Comparison of ENCODE assay signal across 8 cellular contexts in the genomic region with DNA sequence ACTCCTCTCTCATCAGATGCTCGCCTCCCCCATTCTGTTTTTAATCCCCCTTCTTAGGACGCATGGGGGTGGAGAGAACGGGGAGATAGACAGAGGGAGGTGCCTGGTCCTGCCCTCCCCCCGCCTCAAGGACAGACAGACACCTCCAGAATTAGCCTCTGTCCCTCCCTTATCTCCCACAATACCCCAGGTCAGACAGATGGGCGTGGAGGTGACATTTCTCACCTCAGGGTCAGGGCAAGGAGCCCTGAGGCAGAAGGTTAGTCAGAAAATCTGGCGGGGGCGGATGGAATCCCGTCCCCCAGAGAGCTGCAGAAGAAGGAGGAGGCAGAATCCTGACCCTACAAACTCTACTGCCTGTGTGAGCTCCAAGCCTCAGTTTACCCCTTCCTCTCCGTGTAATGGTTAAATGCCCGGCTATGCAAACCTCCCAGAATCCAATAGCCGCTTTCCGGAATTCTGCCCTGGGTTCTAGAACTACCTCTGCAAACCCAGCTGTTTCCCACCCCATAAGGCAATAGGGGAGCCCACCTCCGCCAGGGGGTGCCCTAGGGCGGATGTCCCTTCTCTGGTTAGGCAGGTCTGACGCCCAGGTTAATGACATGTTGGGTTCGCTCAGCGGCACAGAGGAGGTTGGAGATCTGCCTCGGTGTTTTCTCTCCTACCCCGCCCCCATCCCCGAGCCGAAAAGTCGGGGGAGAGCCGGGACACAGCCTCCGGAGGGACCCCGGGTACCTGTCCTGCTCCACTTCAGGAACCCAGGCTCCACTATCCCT. TPM values are rescaled to one million over a fixed set of nuclear protein-coding genes. Genes with fewer than 3 reads are reported as not detected.
DNase-seq lines count a peak whose midpoint lies in the region; ATAC-seq and TF ChIP-seq lines count a peak whose summit lies in the region.

No MANE protein-coding gene starts in this region.

- TF ChIP-seq CTCF in brain microvascular endothelial cell (IDR thresholded peaks at IDR 0.05; ENCODE audit: low read depth, low read length, missing control alignments), result peak; percentile 80

- peaks cover 16% of the 10 kb centered on the region for H3K27me3 ChIP-seq in CD4-positive, alpha-beta memory T cell (ENCODE audit: insufficient read depth, low read length)
- H3K27me3 ChIP-seq in brain microvascular endothelial cell (replicated peaks), result no peaks in the 10 kb centered on the region

- peak overlapping the region in 2 of 7 donors; percentile 29 to 69 for H3K27ac Mint-ChIP-seq in CD4-positive, alpha-beta memory T cell

- H3K36me3 Mint-ChIP-seq in CD4-positive, alpha-beta memory T cell, result peaks cover 0 to 7% of the 10 kb centered on the region in 2 donors

- intact Hi-C loops in CD4-positive, alpha-beta memory T cell (cut with micrococcal nuclease), result no loop called here
- intact Hi-C loops in left colon (cut with DNase I, micrococcal nuclease), result no loop called here
- intact Hi-C loops in sciatic nerve (cut with DNase I), result no loop called here

- peak; percentile 42 to 77 (median 48) for DNase-seq in CD4-positive, alpha-beta memory T cell
- peak; percentile 95 for DNase-seq in HT-29 (ENCODE audit: low spot score)
- peak in 4 of 5 experiments; percentile 36 to 79 (median 50) for DNase-seq in T-helper 2 cell
- peak; percentile 51 for DNase-seq in brain microvascular endothelial cell
- DNase-seq in left colon, result peak; percentile 76 to 86
- peak; percentile 88 for DNase-seq in stimulated activated CD8-positive, alpha-beta memory T cell treated with anti-CD3 and anti-CD28 coated beads, Interleukin-4, amount 100 ng/mL, for 48 hours
- DNase-seq in sciatic nerve (ENCODE audit: low spot score), result no peak

- POLR2A ChIA-PET in CD4-positive, alpha-beta memory T cell (lab: Charles Lee; ENCODE audit: partially characterized antibody), result interaction anchor here (1.3 to 2.1 kb wide), 2 partner anchors 9 to 65 kb away, joined by 3 to 6 read pairs; no protein-coding TSS in a partner anchor

- H3K9me3 Mint-ChIP-seq in CD4-positive, alpha-beta memory T cell, result peaks cover 0 to under 1% (median 0%) of the 10 kb centered on the region in 8 donors

- H3K9me3 ChIP-seq in CD4-positive, alpha-beta memory T cell (ENCODE audit: control insufficient read depth in 1 of 2, low read length in 2 of 2), result no peaks in the 10 kb centered on the region

- no peak overlapping the region for H3K27ac ChIP-seq in CD4-positive, alpha-beta memory T cell (ENCODE audit: low read depth, low read length)
- no peak overlapping the region for H3K27ac ChIP-seq in brain microvascular endothelial cell

- in situ Hi-C loops in brain microvascular endothelial cell (cut with HindIII; ENCODE audit: low pct_ligation_motif_present, low sequenced_read_pairs), result no loop called here

- H3K4me1 ChIP-seq in CD4-positive, alpha-beta memory T cell (ENCODE audit: insufficient read depth, low read length), result peaks cover 36% of the 10 kb centered on the region

- CTCF ChIA-PET in CD4-positive, alpha-beta memory T cell (lab: Charles Lee; ENCODE audit: partially characterized antibody), result interaction anchor here (1.0 to 3.4 kb wide), 3 partner anchors 9 to 35 kb away, joined by 3 to 11 read pairs (median 4); no protein-coding TSS in a partner anchor

- peaks cover 13 to 35% (median 26%) of the 10 kb centered on the region in 4 donors for H3K4me1 Mint-ChIP-seq in CD4-positive, alpha-beta memory T cell

- H3K4me3 ChIP-seq in CD4-positive, alpha-beta memory T cell (ENCODE audit: low read length in 2 of 2), result peak overlapping the region; percentile 91 to 94
- peak overlapping the region; percentile 92 for H3K4me3 ChIP-seq in brain microvascular endothelial cell (ENCODE audit: low read depth, low read length)

- peaks cover 16 to 27% of the 10 kb centered on the region in 2 donors for H3K27me3 Mint-ChIP-seq in CD4-positive, alpha-beta memory T cell

- peak; percentile 26 for ATAC-seq in left colon
- no peak for ATAC-seq in GM18517 (IDR thresholded peaks at IDR 0.05; ENCODE audit: unreplicated experiment)
- ATAC-seq in sciatic nerve, result no peak

- no peaks in the 10 kb centered on the region for H3K36me3 ChIP-seq in CD4-positive, alpha-beta memory T cell (ENCODE audit: insufficient read depth, low read length)
- H3K36me3 ChIP-seq in brain microvascular endothelial cell (replicated peaks), result peaks cover 2% of the 10 kb centered on the region

- peak overlapping the region; percentile 74 to 98 (median 92) for H3K4me3 Mint-ChIP-seq in CD4-positive, alpha-beta memory T cell

RNA-seq across cellular contexts. Expression of gene PPP1R13L, which starts 0.9 kb away (rescaled TPM):
- total RNA-seq in CD4-positive, alpha-beta memory T cell, result 10 to 100 TPM; 10.3 to 13.0 TPM
- under 1 TPM; 0.66 to 0.76 TPM for polyA plus RNA-seq in CD4-positive, alpha-beta memory T cell
- 47.8 and 48.0 TPM in 2 replicates for total RNA-seq in HT-29 (2014; rRNA removed; shearing (Covaris generic))
- total RNA-seq in left colon (10 to 100 TPM; 34.1 to 35.0 TPM), sciatic nerve (20.7 TPM)

RNA-seq across cellular contexts. Expression of gene POLR1G, which starts 2.5 kb away (rescaled TPM):
- 1 to 10 TPM; 2.0 to 2.9 TPM for total RNA-seq in CD4-positive, alpha-beta memory T cell
- polyA plus RNA-seq in CD4-positive, alpha-beta memory T cell, result 1 to 10 TPM; 1.2 to 8.4 TPM
- 51.7 and 68.2 TPM in 2 replicates for total RNA-seq in HT-29 (2014; rRNA removed; shearing (Covaris generic))
- total RNA-seq in left colon (1 to 10 TPM; 3.0 to 3.2 TPM), sciatic nerve (2.3 TPM)

RNA-seq across cellular contexts. Expression of gene ERCC1, which starts 19.7 kb away (rescaled TPM):
- total RNA-seq in CD4-positive, alpha-beta memory T cell, result 10 to 100 TPM; 46.6 to 46.9 TPM
- 10 to 100 TPM; 36.2 to 38.3 TPM for polyA plus RNA-seq in CD4-positive, alpha-beta memory T cell
- 154 and 159 TPM in 2 replicates for total RNA-seq in HT-29 (2014; rRNA removed; shearing (Covaris generic))
- total RNA-seq in left colon, result 10 to 100 TPM; 37.1 to 43.6 TPM
- 58.6 TPM for total RNA-seq in sciatic nerve

RNA-seq across cellular contexts. Expression of gene ERCC2, which starts 33.6 kb away (rescaled TPM):
- total RNA-seq in CD4-positive, alpha-beta memory T cell, result 10 to 100 TPM; 17.9 to 19.3 TPM
- 1 to 10 TPM; 5.1 to 9.2 TPM for polyA plus RNA-seq in CD4-positive, alpha-beta memory T cell
- 40.9 and 49.8 TPM in 2 replicates for total RNA-seq in HT-29 (2014; rRNA removed; shearing (Covaris generic))
- total RNA-seq in left colon (10 to 100 TPM in 1 of 2 donors, 1 to 10 TPM in 1; 8.7 to 13.4 TPM), sciatic nerve (17.7 TPM)

Comparison
In these comparisons a context has a peak if more than half of its experiments do, and no peak if none do; other contexts are left out.
1. RNA of gene POLR1G, which starts 2.5 kb away (total RNA-seq): 51.7 to 68.2 TPM in HT-29; 3.0 to 3.2 TPM in left colon, 2.0 to 2.9 TPM in CD4-positive, alpha-beta memory T cell and 2.3 TPM in sciatic nerve (single experiment); every median in the first group is over 10 times any median in the second.